17 cellular contexts compared by ENCODE assay signal in the genomic region with DNA sequence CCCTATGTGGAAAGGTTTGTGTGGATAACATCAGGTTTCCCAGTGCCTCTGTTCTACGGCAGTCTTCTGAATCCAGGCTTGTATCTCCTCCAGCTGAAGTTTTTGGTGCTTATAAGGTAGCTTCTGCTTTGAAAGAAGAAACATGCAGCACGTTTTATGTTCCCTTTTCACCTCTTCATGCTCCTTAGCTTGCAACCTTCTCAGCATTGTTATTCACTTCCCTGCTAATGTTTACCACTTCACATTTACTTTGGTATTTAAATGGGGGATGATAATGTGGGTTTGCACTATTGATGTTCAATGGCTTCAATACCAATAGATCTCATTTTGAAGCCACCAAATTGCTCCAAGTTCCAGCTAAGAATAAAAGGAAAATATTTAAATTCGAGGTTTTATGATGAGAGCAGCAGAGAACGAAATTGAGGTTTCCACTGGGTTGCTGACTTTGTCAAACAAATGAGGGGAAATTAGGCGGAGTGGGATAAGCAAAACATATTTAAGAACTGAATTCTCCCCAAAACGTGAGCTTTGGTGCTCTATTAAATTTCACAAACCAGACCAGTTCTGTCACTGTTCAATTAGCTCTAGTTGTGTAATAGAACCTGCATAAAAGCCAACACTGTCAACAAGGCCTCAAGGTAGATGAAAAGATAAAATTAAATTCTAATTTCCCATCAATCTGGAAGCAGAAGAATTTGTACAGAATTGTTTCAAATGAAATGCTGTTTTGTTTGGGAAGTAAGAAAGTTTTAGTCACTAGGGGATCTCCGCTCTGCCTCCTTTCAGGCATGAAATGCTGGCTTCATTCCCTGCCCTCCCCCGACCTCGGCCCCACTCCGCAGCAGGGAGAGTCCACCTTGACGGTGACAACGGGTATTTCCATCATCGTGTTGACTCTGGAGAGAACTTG. TPM values are rescaled to one million over a fixed set of nuclear protein-coding genes. Genes with fewer than 3 reads are reported as not detected.
A peak's percentile ranks its signal among the peaks of the same experiment; 100 is the strongest.
DNase-seq lines count a peak whose midpoint lies in the region; ATAC-seq, FAIRE-seq and TF ChIP-seq lines count a peak whose summit lies in the region.
"Had no signal": no experiment of that assay in that cellular context is flagged by ENCODE, and none has a peak within 500 bp of the region (broad histone marks: within the 10 kb centered on the region; RNA-seq: fewer than 3 reads in every experiment).

No MANE protein-coding gene starts in this region.

- H3K4me1 ChIP-seq in upper lobe of right lung = no peaks in the 10 kb centered on the region
- H3K4me1 ChIP-seq: psoas muscle had no signal

- H3K9me3 ChIP-seq in T-helper 17 cell (ENCODE audit: control insufficient read depth, low read length, poor library complexity, severe bottlenecking) (no peaks in the 10 kb centered on the region), upper lobe of right lung (no peaks in the 10 kb centered on the region)
- H3K9me3 ChIP-seq: psoas muscle, tibial nerve had no signal

- peaks cover 1% of the 10 kb centered on the region for H3K9me3 Mint-ChIP-seq in memory B cell
- H3K9me3 Mint-ChIP-seq in effector memory CD8-positive, alpha-beta T cell = peaks cover 0 to 2% of the 10 kb centered on the region in 2 donors

- ATAC-seq in GM21717 (IDR thresholded peaks at IDR 0.05; ENCODE audit: unreplicated experiment) (peak; percentile 60), memory B cell (ENCODE audit: low read depth) (peak; percentile 91), T-helper 17 cell (no peak), upper lobe of right lung (no peak), HG03571 (IDR thresholded peaks at IDR 0.05; ENCODE audit: unreplicated experiment) (no peak)
- ATAC-seq in effector memory CD8-positive, alpha-beta T cell (replicated peaks) = no peak
- ATAC-seq: psoas muscle had no signal

- TF ChIP-seq CTCF in upper lobe of right lung (IDR thresholded peaks at IDR 0.05) = no peak

- peak overlapping the region; percentile 36 for H3K4me3 Mint-ChIP-seq in memory B cell
- H3K4me3 Mint-ChIP-seq in T-helper 17 cell = no peak overlapping the region
- no peak overlapping the region for H3K4me3 Mint-ChIP-seq in effector memory CD8-positive, alpha-beta T cell
- H3K4me3 Mint-ChIP-seq: brain had no signal

- H3K4me1 Mint-ChIP-seq in memory B cell = peaks cover 39% of the 10 kb centered on the region
- peaks cover 15% of the 10 kb centered on the region for H3K4me1 Mint-ChIP-seq in T-helper 17 cell
- peaks cover 0 to 2% of the 10 kb centered on the region in 2 donors for H3K4me1 Mint-ChIP-seq in effector memory CD8-positive, alpha-beta T cell (ENCODE audit: low read depth in 2 of 2)
- H3K4me1 Mint-ChIP-seq: brain had no signal

- no peak overlapping the region for H3K27ac ChIP-seq in upper lobe of right lung
- H3K27ac ChIP-seq: psoas muscle, tibial nerve had no signal

- H3K36me3 Mint-ChIP-seq in memory B cell = no peaks in the 10 kb centered on the region
- no peaks in the 10 kb centered on the region for H3K36me3 Mint-ChIP-seq in T-helper 17 cell (ENCODE audit: low read depth)
- H3K36me3 Mint-ChIP-seq in effector memory CD8-positive, alpha-beta T cell (ENCODE audit: insufficient read depth) = no peaks in the 10 kb centered on the region
- H3K36me3 Mint-ChIP-seq: brain had no signal

- no peak for TF ChIP-seq POLR2A in GM12891 (IDR thresholded peaks at IDR 0.05; ENCODE audit: low read depth, low read length)

- intact Hi-C loops in upper lobe of right lung (cut with DNase I) = no loop called here

- no peak overlapping the region for H3K4me3 ChIP-seq in upper lobe of right lung
- H3K4me3 ChIP-seq: psoas muscle, tibial nerve had no signal

- DNase-seq in GM12891 (ENCODE audit: insufficient read length, low spot score) (no peak), RCC 7860 (ENCODE audit: low spot score) (peak; percentile 14), memory B cell (ENCODE audit: low spot score in 2 of 2) (peak in 1 of 2 donors; percentile 39), T-helper 17 cell (no peak), upper lobe of right lung (no peak)
- DNase-seq in effector memory CD8-positive, alpha-beta T cell = no peak
- DNase-seq: effector memory CD4-positive, alpha-beta T cell; psoas muscle had no signal

- no peaks in the 10 kb centered on the region for H3K36me3 ChIP-seq in upper lobe of right lung
- H3K36me3 ChIP-seq: tibial nerve had no signal

- H3K27ac Mint-ChIP-seq in memory B cell = peak overlapping the region; percentile 90
- no peak overlapping the region for H3K27ac Mint-ChIP-seq in T-helper 17 cell
- H3K27ac Mint-ChIP-seq in effector memory CD8-positive, alpha-beta T cell = no peak overlapping the region
- H3K27ac Mint-ChIP-seq: brain had no signal

- H3K27me3 ChIP-seq in upper lobe of right lung = no peaks in the 10 kb centered on the region
- H3K27me3 ChIP-seq: tibial nerve had no signal

- FAIRE-seq in GM12891 (lab: Jason Lieb, UNC) (peak; percentile 87), RCC 7860 (lab: Jason Lieb, UNC) (no peak)
- FAIRE-seq: islet of Langerhans had no signal

- H3K27me3 Mint-ChIP-seq in memory B cell = no peaks in the 10 kb centered on the region
- no peaks in the 10 kb centered on the region for H3K27me3 Mint-ChIP-seq in T-helper 17 cell
- H3K27me3 Mint-ChIP-seq in effector memory CD8-positive, alpha-beta T cell = no peaks in the 10 kb centered on the region

TF ChIP-seq in GM12891, 5 proteins besides CTCF, POLR2A, EP300 and RAD21:
- no peak for TF ChIP-seq POU2F2 (IDR thresholded peaks at IDR 0.05; ENCODE audit: low read depth, low read length)
- TF ChIP-seq SPI1 (IDR thresholded peaks at IDR 0.05; ENCODE audit: low read depth, low read length) = 0 out of 2 replicates have a peak, but pooled peaks have one; percentile 7

RNA-seq across cellular contexts. Expression of gene IL22RA2, which starts 1.4 kb away (rescaled TPM):
- polyA plus RNA-seq in GM12891 (2012; ENCODE audit: low read depth, missing spikeins) = 0.49 TPM
- total RNA-seq in T-helper 17 cell = not detected
- total RNA-seq in upper lobe of right lung = not detected
- total RNA-seq: fibroblast of villous mesenchyme, H4, HT-29, mucosa of gallbladder, psoas muscle, tibial nerve had no signal
- polyA plus RNA-seq: psoas muscle had no signal

RNA-seq across cellular contexts. Expression of gene IFNGR1, which starts 47.1 kb away (rescaled TPM):
- polyA plus RNA-seq in GM12891 (2012; ENCODE audit: low read depth, missing spikeins) = 114 TPM
- total RNA-seq in T-helper 17 cell = 10 to 100 TPM; 49.3 to 56.4 TPM
- total RNA-seq in upper lobe of right lung = 239 TPM

Comparison
In these comparisons a context has a peak if more than half of its experiments do, and no peak if none do; other contexts are left out.
1. ATAC-seq: peak in GM21717 (single experiment) and memory B cell (single experiment); none in T-helper 17 cell (single experiment), upper lobe of right lung (single experiment), effector memory CD8-positive, alpha-beta T cell (single experiment) and HG03571 (single experiment).